In the genomic region with DNA sequence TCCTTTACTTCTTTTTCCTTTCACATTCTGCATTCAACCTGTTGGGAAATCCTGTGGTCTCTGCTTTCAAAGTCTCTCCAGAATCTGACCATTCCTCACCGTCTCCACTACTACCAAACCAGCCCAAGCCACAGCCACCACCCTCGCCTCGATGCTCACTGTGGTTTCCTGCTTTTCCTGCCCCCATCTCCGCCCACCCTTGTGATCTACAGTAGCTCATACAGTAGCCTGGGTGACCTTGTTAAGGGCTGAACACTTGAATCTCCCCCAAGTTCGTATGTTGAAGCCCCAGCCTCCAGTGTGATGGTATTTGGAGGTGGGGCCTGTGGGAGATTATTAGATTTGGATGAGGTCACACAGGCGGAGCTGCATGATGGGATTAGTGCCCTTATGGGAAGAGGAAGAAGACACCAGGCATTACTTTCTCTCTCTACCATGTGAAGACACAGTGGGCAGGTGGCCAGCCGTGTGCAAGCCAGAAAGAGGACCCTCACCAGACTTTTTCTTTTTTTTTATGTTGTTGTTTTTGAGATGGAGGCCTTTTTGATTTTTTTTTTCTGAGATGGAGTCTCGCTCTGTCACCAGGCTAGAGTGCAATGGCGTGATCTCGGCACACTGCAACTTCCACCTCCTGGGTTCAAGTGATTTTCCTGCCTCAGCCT, we compare ENCODE assay signal across 13 cellular contexts.
A peak's percentile ranks its signal among the peaks of the same experiment; 100 is the strongest.
DNase-seq lines count a peak whose midpoint lies in the region; ATAC-seq and TF ChIP-seq lines count a peak whose summit lies in the region.
"Had no signal": no experiment of that assay in that cellular context is flagged by ENCODE, and none has a peak within 500 bp of the region (broad histone marks: within the 10 kb centered on the region; RNA-seq: fewer than 3 reads in every experiment).

No MANE protein-coding gene starts in this region.

- no peaks in the 10 kb centered on the region for H3K27me3 ChIP-seq in Loucy (ENCODE audit: insufficient read depth, low read length, poor library complexity, severe bottlenecking)
- H3K27me3 ChIP-seq in osteoblast (ENCODE audit: insufficient read depth, low read length): no peaks in the 10 kb centered on the region

- H3K4me1 Mint-ChIP-seq in activated CD4-positive, alpha-beta T cell treated with anti-CD3 and anti-CD28 coated beads, Interleukin-2, amount 10 ng/mL, durations not matched to agents 24 days and 14 days: peaks cover 7% of the 10 kb centered on the region
- peaks cover 11% of the 10 kb centered on the region for H3K4me1 Mint-ChIP-seq in activated naive CD8-positive, alpha-beta T cell treated with anti-CD3 and anti-CD28 coated beads, Interleukin-2, amount 50 U/mL, for 24 hours

- peaks cover 23% of the 10 kb centered on the region for H3K27me3 Mint-ChIP-seq in activated CD4-positive, alpha-beta T cell treated with anti-CD3 and anti-CD28 coated beads, Interleukin-2, amount 10 ng/mL, durations not matched to agents 24 days and 14 days
- H3K27me3 Mint-ChIP-seq in activated naive CD8-positive, alpha-beta T cell treated with anti-CD3 and anti-CD28 coated beads, Interleukin-2, amount 50 U/mL, for 24 hours: peaks cover 37% of the 10 kb centered on the region

- H3K27ac Mint-ChIP-seq in activated CD4-positive, alpha-beta T cell treated with anti-CD3 and anti-CD28 coated beads, Interleukin-2, amount 10 ng/mL, durations not matched to agents 24 days and 14 days: no peak overlapping the region
- H3K27ac Mint-ChIP-seq in activated naive CD8-positive, alpha-beta T cell treated with anti-CD3 and anti-CD28 coated beads, Interleukin-2, amount 50 U/mL, for 24 hours: peak overlapping the region; percentile 2

- no peaks in the 10 kb centered on the region for H3K36me3 Mint-ChIP-seq in activated CD4-positive, alpha-beta T cell treated with anti-CD3 and anti-CD28 coated beads, Interleukin-2, amount 10 ng/mL, durations not matched to agents 24 days and 14 days (ENCODE audit: low read depth)
- H3K36me3 Mint-ChIP-seq in activated naive CD8-positive, alpha-beta T cell treated with anti-CD3 and anti-CD28 coated beads, Interleukin-2, amount 50 U/mL, for 24 hours (ENCODE audit: low read depth): no peaks in the 10 kb centered on the region

- no peaks in the 10 kb centered on the region for H3K9me2 ChIP-seq in Loucy (replicated peaks; ENCODE audit: low read depth, low read length)

- H3K4me3 ChIP-seq in Loucy (ENCODE audit: low read length, poor library complexity, severe bottlenecking) (peak overlapping the region; percentile 44), osteoblast (ENCODE audit: insufficient read depth, low read length) (peak overlapping the region; percentile 41)
- H3K4me3 ChIP-seq: HAP-1 had no signal

- H2AFZ ChIP-seq in Loucy (ENCODE audit: low read length) (0 out of 2 replicates have a peak overlapping the region, but pooled peaks have one; percentile 8), osteoblast (ENCODE audit: low read length) (peak overlapping the region; percentile 88)
- H2AFZ ChIP-seq: parathyroid adenoma had no signal

- peak; percentile 34 for ATAC-seq in activated naive CD8-positive, alpha-beta T cell treated with anti-CD3 and anti-CD28 coated beads, Interleukin-2, amount 50 U/mL, for 24 hours

- intact Hi-C loops in activated CD4-positive, alpha-beta T cell treated with anti-CD3 and anti-CD28 coated beads, Interleukin-2, amount 10 ng/mL, durations not matched to agents 24 days and 14 days (cut with micrococcal nuclease): no loop called here

- H3K36me3 ChIP-seq in Loucy (ENCODE audit: insufficient read depth, low read length) (no peaks in the 10 kb centered on the region), osteoblast (ENCODE audit: insufficient read depth, low read length) (no peaks in the 10 kb centered on the region)
- H3K36me3 ChIP-seq: HAP-1 had no signal

- H3K4me2 ChIP-seq in Loucy (ENCODE audit: low read depth, low read length, poor library complexity, severe bottlenecking) (peak overlapping the region; percentile 70), osteoblast (ENCODE audit: insufficient read depth, low read length) (peak overlapping the region; percentile 56)

- H3K79me2 ChIP-seq in Loucy (ENCODE audit: insufficient read depth, low read length) (no peaks in the 10 kb centered on the region), osteoblast (ENCODE audit: insufficient read depth, low read length) (no peaks in the 10 kb centered on the region)
- H3K79me2 ChIP-seq: parathyroid adenoma had no signal

- no peak overlapping the region for H3K4me3 Mint-ChIP-seq in activated CD4-positive, alpha-beta T cell treated with anti-CD3 and anti-CD28 coated beads, Interleukin-2, amount 10 ng/mL, durations not matched to agents 24 days and 14 days
- no peak overlapping the region for H3K4me3 Mint-ChIP-seq in activated naive CD8-positive, alpha-beta T cell treated with anti-CD3 and anti-CD28 coated beads, Interleukin-2, amount 50 U/mL, for 24 hours

- no peaks in the 10 kb centered on the region; the same call in 1 of the 2 replicates for H3F3A ChIP-seq in Loucy (ENCODE audit: low read depth)

- peaks cover 13% of the 10 kb centered on the region for H3K4me1 ChIP-seq in Loucy (ENCODE audit: insufficient read depth, low read length, poor library complexity, severe bottlenecking)
- peaks cover 8% of the 10 kb centered on the region for H3K4me1 ChIP-seq in osteoblast (ENCODE audit: insufficient read depth, low read length)
- H3K4me1 ChIP-seq: parathyroid adenoma had no signal

- H4K20me1 ChIP-seq in Loucy (ENCODE audit: insufficient read depth, low read length, poor library complexity, severe bottlenecking) (no peaks in the 10 kb centered on the region), osteoblast (ENCODE audit: insufficient read depth, low read length) (no peaks in the 10 kb centered on the region)

- no peak overlapping the region for H3K9ac ChIP-seq in Loucy (ENCODE audit: low read depth, low read length, poor library complexity, severe bottlenecking)
- H3K9ac ChIP-seq: parathyroid adenoma had no signal

- DNase-seq in activated CD4-positive, alpha-beta T cell treated with anti-CD3 and anti-CD28 coated beads, Interleukin-2, amount 50 U/mL, for 48 hours: peak; percentile 11 to 31
- no peak for DNase-seq in activated CD4-positive, alpha-beta T cell treated with anti-CD3 and anti-CD28 coated beads, Interleukin-2, amount 10 ng/mL, durations not matched to agents 24 days and 14 days
- peak; percentile 24 for DNase-seq in activated naive CD8-positive, alpha-beta T cell treated with anti-CD3 and anti-CD28 coated beads, Interleukin-2, amount 50 U/mL, for 24 hours
- DNase-seq in osteoblast (ENCODE audit: insufficient read length, low spot score, missing footprints) (peak; percentile 62), 8988T (no peak), cerebellum (ENCODE audit: low spot score) (no peak), T-helper 1 cell (no peak)
- DNase-seq: anterior cingulate cortex; NCI-H1436; stimulated activated CD4-positive, alpha-beta T cell treated with anti-CD3 and anti-CD28 coated beads, Interleukin-4, amount 100 ng/mL, for 1 hour had no signal

- peaks cover 5% of the 10 kb centered on the region for H3K9me3 Mint-ChIP-seq in activated CD4-positive, alpha-beta T cell treated with anti-CD3 and anti-CD28 coated beads, Interleukin-2, amount 10 ng/mL, durations not matched to agents 24 days and 14 days
- H3K9me3 Mint-ChIP-seq in activated naive CD8-positive, alpha-beta T cell treated with anti-CD3 and anti-CD28 coated beads, Interleukin-2, amount 50 U/mL, for 24 hours: peaks cover 9% of the 10 kb centered on the region

- TF ChIP-seq CTCF in Loucy (conservative IDR thresholded peaks at IDR 0.05; ENCODE audit: low read length) (no peak), osteoblast (IDR thresholded peaks at IDR 0.05; ENCODE audit: extremely low read depth, low read depth, low read length) (no peak)

- H3K9me3 ChIP-seq in Loucy (ENCODE audit: insufficient read depth, low read depth, low read length) (no peaks in the 10 kb centered on the region), osteoblast (ENCODE audit: low read depth, low read length) (no peaks in the 10 kb centered on the region)
- H3K9me3 ChIP-seq: HAP-1 had no signal

- peak overlapping the region; percentile 32 for H3K27ac ChIP-seq in osteoblast (ENCODE audit: low read depth, low read length)
- H3K27ac ChIP-seq: parathyroid adenoma had no signal

Comparison
In these comparisons a context has a peak if more than half of its experiments do, and no peak if none do; other contexts are left out.
1. DNase-seq: peak in activated CD4-positive, alpha-beta T cell treated with anti-CD3 and anti-CD28 coated beads, Interleukin-2, amount 50 U/mL, for 48 hours (2 of 2), activated naive CD8-positive, alpha-beta T cell treated with anti-CD3 and anti-CD28 coated beads, Interleukin-2, amount 50 U/mL, for 24 hours (single experiment) and osteoblast (single experiment); none in activated CD4-positive, alpha-beta T cell treated with anti-CD3 and anti-CD28 coated beads, Interleukin-2, amount 10 ng/mL, durations not matched to agents 24 days and 14 days (single experiment), 8988T (single experiment), cerebellum (single experiment) and T-helper 1 cell (0 of 5).